Comparison of ENCODE assay signal across 31 cellular contexts in the genomic region with DNA sequence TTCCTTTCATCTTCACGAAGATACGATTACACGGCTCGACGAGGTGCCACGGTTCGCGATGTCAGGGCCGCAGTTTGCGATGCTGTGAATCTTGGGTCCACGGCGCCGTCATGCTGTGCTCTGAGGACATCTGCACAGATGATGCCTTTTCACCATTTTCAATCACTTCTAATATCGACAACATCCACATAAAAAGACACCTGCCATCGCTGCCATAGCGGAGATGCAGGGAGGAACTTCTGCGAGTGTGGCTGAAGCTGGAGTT. TPM values are rescaled to one million over a fixed set of nuclear protein-coding genes. Genes with fewer than 3 reads are reported as not detected.
"Had no signal": no experiment of that assay in that cellular context is flagged by ENCODE, and none has a peak within 500 bp of the region (broad histone marks: within the 10 kb centered on the region; RNA-seq: fewer than 3 reads in every experiment).

No MANE protein-coding gene starts in this region.

- H3K9me3 Mint-ChIP-seq: activated CD4-positive, alpha-beta memory T cell treated with anti-CD3 and anti-CD28 coated beads for 36 hours; activated CD4-positive, alpha-beta T cell treated with anti-CD3 and anti-CD28 coated beads, Interleukin-2, amount 10 ng/mL, durations not matched to agents 24 days and 14 days; activated naive CD4-positive, alpha-beta T cell treated with anti-CD3 and anti-CD28 coated beads, Interleukin-2, amount 10 ng/mL, durations not matched to agents 7 days and 5 days; activated naive CD8-positive, alpha-beta T cell treated with anti-CD3 and anti-CD28 coated beads, Interleukin-2, amount 10 ng/mL, durations not matched to agents 7 days and 5 days; activated T-cell treated with anti-CD3 and anti-CD28 coated beads, Interleukin-2, amount 50 U/mL, for 24 hours; brain; immature natural killer cell; naive B cell had no signal

- H3K27ac ChIP-seq: ascending aorta, cardiac muscle cell, foreskin keratinocyte, heart left ventricle, skin epidermis, testis, transverse colon, WERI-Rb-1 had no signal

- H3K36me3 ChIP-seq: cardiac muscle cell, WERI-Rb-1 had no signal

- H3K4me3 Mint-ChIP-seq: activated CD4-positive, alpha-beta memory T cell treated with anti-CD3 and anti-CD28 coated beads for 36 hours; activated CD4-positive, alpha-beta T cell treated with anti-CD3 and anti-CD28 coated beads, Interleukin-2, amount 10 ng/mL, durations not matched to agents 24 days and 14 days; activated naive CD4-positive, alpha-beta T cell treated with anti-CD3 and anti-CD28 coated beads, Interleukin-2, amount 10 ng/mL, durations not matched to agents 7 days and 5 days; activated naive CD8-positive, alpha-beta T cell treated with anti-CD3 and anti-CD28 coated beads, Interleukin-2, amount 10 ng/mL, durations not matched to agents 7 days and 5 days; activated T-cell treated with anti-CD3 and anti-CD28 coated beads, Interleukin-2, amount 50 U/mL, for 24 hours; brain; immature natural killer cell; naive B cell; T-helper 17 cell had no signal

- H3K4me1 ChIP-seq: ascending aorta, foreskin keratinocyte, testis had no signal

- H3K4me1 Mint-ChIP-seq: activated CD4-positive, alpha-beta T cell treated with anti-CD3 and anti-CD28 coated beads, Interleukin-2, amount 10 ng/mL, durations not matched to agents 24 days and 14 days; activated naive CD8-positive, alpha-beta T cell treated with anti-CD3 and anti-CD28 coated beads, Interleukin-2, amount 10 ng/mL, durations not matched to agents 7 days and 5 days; brain; naive B cell; T-helper 17 cell had no signal

- H3K9me3 ChIP-seq: ascending aorta, heart left ventricle, testis, transverse colon had no signal

- H3K4me3 ChIP-seq: ascending aorta, cardiac muscle cell, heart left ventricle, skin epidermis, testis, transverse colon had no signal

- H3K27me3 ChIP-seq: ascending aorta, cardiac muscle cell, foreskin keratinocyte, heart left ventricle, testis, transverse colon had no signal

- FAIRE-seq: kidney, urothelium cell line had no signal

- H3K27ac Mint-ChIP-seq: activated CD4-positive, alpha-beta memory T cell treated with anti-CD3 and anti-CD28 coated beads for 36 hours; activated CD4-positive, alpha-beta T cell treated with anti-CD3 and anti-CD28 coated beads, Interleukin-2, amount 10 ng/mL, durations not matched to agents 24 days and 14 days; activated naive CD8-positive, alpha-beta T cell treated with anti-CD3 and anti-CD28 coated beads, Interleukin-2, amount 10 ng/mL, durations not matched to agents 7 days and 5 days; brain; immature natural killer cell; naive B cell; T-helper 17 cell had no signal

- ATAC-seq: foreskin keratinocyte; heart left ventricle; left colon; stimulated activated naive CD8-positive, alpha-beta T cell treated with anti-CD3 and anti-CD28 coated beads, Interleukin-15, Interleukin-2, amounts not matched to agents 100 U/mL and 50 U/mL, for 24 hours; T-helper 17 cell had no signal

- H3K36me3 Mint-ChIP-seq: activated CD4-positive, alpha-beta memory T cell treated with anti-CD3 and anti-CD28 coated beads for 36 hours; activated naive CD4-positive, alpha-beta T cell treated with anti-CD3 and anti-CD28 coated beads, Interleukin-2, amount 10 ng/mL, durations not matched to agents 7 days and 5 days; naive B cell had no signal

- DNase-seq: activated CD4-positive, alpha-beta memory T cell treated with anti-CD3 and anti-CD28 coated beads for 36 hours; activated CD4-positive, alpha-beta T cell treated with anti-CD3 and anti-CD28 coated beads, Interleukin-2, amount 10 ng/mL, durations not matched to agents 24 days and 14 days; activated CD4-positive, CD25-positive, alpha-beta regulatory T cell treated with anti-CD3 and anti-CD28 coated beads, Interleukin-2, amount 50 U/mL, for 72 hours; activated CD8-positive, alpha-beta memory T cell treated with anti-CD3 and anti-CD28 coated beads, Interleukin-2, amount 50 U/mL, for 48 hours; activated gamma-delta T cell; activated naive CD4-positive, alpha-beta T cell treated with anti-CD3 and anti-CD28 coated beads, Interleukin-2, amount 10 ng/mL, durations not matched to agents 7 days and 5 days; activated naive CD8-positive, alpha-beta T cell treated with anti-CD3 and anti-CD28 coated beads, Interleukin-2, amount 10 ng/mL, durations not matched to agents 7 days and 5 days; activated T-cell treated with anti-CD3 and anti-CD28 coated beads, Interleukin-2, amount 50 U/mL, for 24 hours; foreskin keratinocyte; heart left ventricle; hypothalamus; immature natural killer cell; kidney; left colon; mammary epithelial cell; naive B cell; posterior cingulate gyrus; stimulated activated CD4-positive, alpha-beta T cell treated with anti-CD3 and anti-CD28 coated beads, Interleukin-12 subunit alpha, Interleukin-12 subunit beta, amount 100 ng/mL, for 4 hours; stimulated activated CD4-positive, alpha-beta T cell treated with anti-CD3 and anti-CD28 coated beads, Interleukin-4, amount 100 ng/mL, for 1 hour; stimulated activated naive CD8-positive, alpha-beta T cell treated with anti-CD3 and anti-CD28 coated beads, Interleukin-15, Interleukin-2, amounts not matched to agents 100 U/mL and 50 U/mL, for 24 hours; T-helper 17 cell; T1000; testis; transverse colon; WERI-Rb-1 had no signal

- H3K27me3 Mint-ChIP-seq: activated CD4-positive, alpha-beta memory T cell treated with anti-CD3 and anti-CD28 coated beads for 36 hours; activated CD4-positive, alpha-beta T cell treated with anti-CD3 and anti-CD28 coated beads, Interleukin-2, amount 10 ng/mL, durations not matched to agents 24 days and 14 days; activated naive CD4-positive, alpha-beta T cell treated with anti-CD3 and anti-CD28 coated beads, Interleukin-2, amount 10 ng/mL, durations not matched to agents 7 days and 5 days; activated naive CD8-positive, alpha-beta T cell treated with anti-CD3 and anti-CD28 coated beads, Interleukin-2, amount 10 ng/mL, durations not matched to agents 7 days and 5 days; activated T-cell treated with anti-CD3 and anti-CD28 coated beads, Interleukin-2, amount 50 U/mL, for 24 hours; brain; naive B cell; T-helper 17 cell had no signal

RNA-seq across cellular contexts. Expression of gene CDT1, which starts 15.0 kb away (rescaled TPM):
- total RNA-seq: ascending aorta had no signal

RNA-seq across cellular contexts. Expression of gene PIEZO1, which starts 33.5 kb away (rescaled TPM):
- polyA plus RNA-seq: neural cell had no signal
